9 cellular contexts compared by ENCODE assay signal in genomic region chr11:12220305-12220704, GRCh38.
DNase-seq lines count a peak whose midpoint lies in the region; ATAC-seq and TF ChIP-seq lines count a peak whose summit lies in the region.
"Had no signal": no experiment of that assay in that cellular context is flagged by ENCODE, and none has a peak within 500 bp of the region (broad histone marks: within the 10 kb centered on the region; RNA-seq: fewer than 3 reads in every experiment).

No MANE protein-coding gene starts in this region.

- peak overlapping the region in 3 of 4 donors; percentile 24 to 65 (median 57) for H3K27ac ChIP-seq in esophagus squamous epithelium
- H3K27ac ChIP-seq in thoracic aorta: peak overlapping the region; percentile 86 to 95

- H3K9me3 ChIP-seq in esophagus squamous epithelium (no peaks in the 10 kb centered on the region), thoracic aorta (no peaks in the 10 kb centered on the region)

- TF ChIP-seq CTCF in esophagus squamous epithelium (IDR thresholded peaks at IDR 0.05): no peak
- TF ChIP-seq CTCF in thoracic aorta (IDR thresholded peaks at IDR 0.05): no peak

- no peak for DNase-seq in activated T-helper 1 cell treated with anti-CD3 and anti-CD28 coated beads, Interleukin-12 subunit alpha, Interleukin-12 subunit beta, Interleukin-2, Interleukin-4 antibody, amounts not matched to agents 30 ng/mL and 10 ng/mL and 1 ng/mL, durations not matched to agents 14 hours and 24 hours and 36 hours (ENCODE audit: low spot score)
- DNase-seq in esophagus squamous epithelium (lab: John Stamatoyannopoulos, UW) (no peak), middle frontal gyrus (ENCODE audit: extremely low spot score, low spot score) (peak; percentile 65), thoracic aorta (ENCODE audit: low spot score) (no peak), T-helper 9 cell (no peak), NCI-H187 (lab: John Stamatoyannopoulos, UW) (no peak), Kasumi-1 (lab: John Stamatoyannopoulos, UW) (no peak)
- DNase-seq: NCI-H1417 had no signal

- intact Hi-C loops in activated T-helper 1 cell treated with anti-CD3 and anti-CD28 coated beads, Interleukin-12 subunit alpha, Interleukin-12 subunit beta, Interleukin-2, Interleukin-4 antibody, amounts not matched to agents 30 ng/mL and 10 ng/mL and 1 ng/mL, durations not matched to agents 14 hours and 24 hours and 36 hours (cut with micrococcal nuclease): no loop called here
- intact Hi-C loops in esophagus squamous epithelium (cut with DNase I): no loop called here

- WGBS in esophagus squamous epithelium, 2 donors: 59 to 63% methylated on average over 7 to 11 of the region's 11 CpGs

- H3K4me3 ChIP-seq in esophagus squamous epithelium (no peak overlapping the region), thoracic aorta (peak overlapping the region; percentile 8)

- no peak for ATAC-seq in thoracic aorta (ENCODE audit: insufficient number of reproducible peaks, low FRiP score, low read depth)
- ATAC-seq in HG02884 (IDR thresholded peaks at IDR 0.05; ENCODE audit: unreplicated experiment): no peak

- peaks cover 0 to 34% (median 0%) of the 10 kb centered on the region in 3 donors for H3K36me3 ChIP-seq in esophagus squamous epithelium
- peaks cover 73% of the 10 kb centered on the region for H3K36me3 ChIP-seq in thoracic aorta

- no peak for TF ChIP-seq POLR2A in esophagus squamous epithelium (IDR thresholded peaks at IDR 0.05)

- H3K27me3 ChIP-seq in esophagus squamous epithelium: no peaks in the 10 kb centered on the region
- no peaks in the 10 kb centered on the region for H3K27me3 ChIP-seq in thoracic aorta (replicated peaks; ENCODE audit: insufficient read depth)

- no peaks in the 10 kb centered on the region for H3K9me3 Mint-ChIP-seq in activated T-helper 1 cell treated with anti-CD3 and anti-CD28 coated beads, Interleukin-12 subunit alpha, Interleukin-12 subunit beta, Interleukin-2, Interleukin-4 antibody, amounts not matched to agents 30 ng/mL and 10 ng/mL and 1 ng/mL, durations not matched to agents 14 hours and 24 hours and 36 hours

- H3K27me3 Mint-ChIP-seq in activated T-helper 1 cell treated with anti-CD3 and anti-CD28 coated beads, Interleukin-12 subunit alpha, Interleukin-12 subunit beta, Interleukin-2, Interleukin-4 antibody, amounts not matched to agents 30 ng/mL and 10 ng/mL and 1 ng/mL, durations not matched to agents 14 hours and 24 hours and 36 hours (ENCODE audit: insufficient read depth): no peaks in the 10 kb centered on the region

- peaks cover 87% of the 10 kb centered on the region for H3K36me3 Mint-ChIP-seq in activated T-helper 1 cell treated with anti-CD3 and anti-CD28 coated beads, Interleukin-12 subunit alpha, Interleukin-12 subunit beta, Interleukin-2, Interleukin-4 antibody, amounts not matched to agents 30 ng/mL and 10 ng/mL and 1 ng/mL, durations not matched to agents 14 hours and 24 hours and 36 hours (ENCODE audit: low read depth)

- H3K4me1 ChIP-seq in esophagus squamous epithelium: peaks cover 12 to 73% (median 49%) of the 10 kb centered on the region in 3 donors
- H3K4me1 ChIP-seq in thoracic aorta (ENCODE audit: control insufficient read depth in 1 of 2, low read depth in 2 of 2): peaks cover 46 to 97% of the 10 kb centered on the region in 2 donors

- peak overlapping the region; percentile 27 for H3K27ac Mint-ChIP-seq in activated T-helper 1 cell treated with anti-CD3 and anti-CD28 coated beads, Interleukin-12 subunit alpha, Interleukin-12 subunit beta, Interleukin-2, Interleukin-4 antibody, amounts not matched to agents 30 ng/mL and 10 ng/mL and 1 ng/mL, durations not matched to agents 14 hours and 24 hours and 36 hours

- no peak overlapping the region for H3K4me3 Mint-ChIP-seq in activated T-helper 1 cell treated with anti-CD3 and anti-CD28 coated beads, Interleukin-12 subunit alpha, Interleukin-12 subunit beta, Interleukin-2, Interleukin-4 antibody, amounts not matched to agents 30 ng/mL and 10 ng/mL and 1 ng/mL, durations not matched to agents 14 hours and 24 hours and 36 hours

- peaks cover 73% of the 10 kb centered on the region for H3K4me1 Mint-ChIP-seq in activated T-helper 1 cell treated with anti-CD3 and anti-CD28 coated beads, Interleukin-12 subunit alpha, Interleukin-12 subunit beta, Interleukin-2, Interleukin-4 antibody, amounts not matched to agents 30 ng/mL and 10 ng/mL and 1 ng/mL, durations not matched to agents 14 hours and 24 hours and 36 hours (ENCODE audit: low read depth)
